In genomic region chr1:205261091-205261732, GRCh38 we compare ENCODE assay signal across 7 cellular contexts. TPM values are rescaled to one million over a fixed set of nuclear protein-coding genes. Genes with fewer than 3 reads are reported as not detected.
DNase-seq lines count a peak whose midpoint lies in the region; ATAC-seq, FAIRE-seq and TF ChIP-seq lines count a peak whose summit lies in the region.
"Not testable (repeated sequence)": the region's sequence is repeated elsewhere in the genome, so short reads cannot be mapped to it uniquely, and the experiment has no call there.

No MANE protein-coding gene starts in this region.

- H3K4me3 ChIP-seq in Loucy (ENCODE audit: low read length, poor library complexity, severe bottlenecking); WERI-Rb-1 (ENCODE audit: low read depth, low read length); K562; fibroblast of villous mesenchyme (ENCODE audit: low read depth, low read length); psoas muscle: not testable (repeated sequence)

- H3K79me2 ChIP-seq in Loucy (ENCODE audit: insufficient read depth, low read length); K562 (ENCODE audit: control insufficient read depth, insufficient read depth, low read length): not testable (repeated sequence)

- not testable (repeated sequence) for H4K20me1 ChIP-seq in Loucy (ENCODE audit: insufficient read depth, low read length, poor library complexity, severe bottlenecking); K562 (replicated peaks; ENCODE audit: control insufficient read depth, insufficient read depth, low read length)

- POLR2A ChIA-PET in K562 (lab: Yijun Ruan, JAX), result interaction anchor here (0.6 to 3.5 kb wide), 8 partner anchors 10 to 560 kb away, joined by 3 to 15 read pairs (median 4); no protein-coding TSS in a partner anchor

- H2AFZ ChIP-seq in Loucy (ENCODE audit: low read length); K562 (ENCODE audit: low read depth, low read length): not testable (repeated sequence)

- not testable (repeated sequence) for H3K36me3 ChIP-seq in Loucy (ENCODE audit: insufficient read depth, low read length); K562 (ENCODE audit: control insufficient read depth, insufficient read depth, low read length); psoas muscle (ENCODE audit: insufficient read depth in 1 of 2, low read depth in 1 of 2)
- peaks cover 38% of the 10 kb centered on the region for H3K36me3 ChIP-seq in WERI-Rb-1

- H3K9ac ChIP-seq in Loucy (ENCODE audit: low read depth, low read length, poor library complexity, severe bottlenecking); K562 (ENCODE audit: insufficient read depth in 1 of 2, low read depth in 2 of 2, low read length in 2 of 2): not testable (repeated sequence)

- TF ChIP-seq EP300 in K562 (IDR thresholded peaks at IDR 0.05; ENCODE audit: low read length), result not testable (repeated sequence)

- not testable (repeated sequence) for H3K9me1 ChIP-seq in K562 (ENCODE audit: control insufficient read depth, insufficient read depth, low read length)

- TF ChIP-seq RAD21 in K562 (CRISPR knock-in tag; conservative IDR thresholded peaks at IDR 0.05 in 1 of 2, IDR thresholded peaks at IDR 0.05 in 1 of 2), result not testable (repeated sequence)

- TF ChIP-seq POLR2A in K562 (conservative IDR thresholded peaks at IDR 0.05), result not testable (repeated sequence)

- ATAC-seq in K562 (peak; percentile 49), psoas muscle (peak; percentile 39 to 73 (median 66))

- peak; percentile 35 for DNase-seq in GF-D8 (lab: John Stamatoyannopoulos, UW)
- DNase-seq in OCI-M1 (lab: John Stamatoyannopoulos, UW), result peak; percentile 44
- peak; percentile 68 for DNase-seq in WERI-Rb-1
- DNase-seq in K562 (ENCODE audit: extremely low read depth in 1 of 4, low spot score in 3 of 4), result peak in 1 of 4 experiments; percentile 65
- DNase-seq in fibroblast of villous mesenchyme (ENCODE audit: low read depth), result peak; percentile 82
- not testable (repeated sequence) for DNase-seq in psoas muscle

- intact Hi-C loops in K562 (cut with micrococcal nuclease); psoas muscle (cut with DNase I): not testable (repeated sequence)

- not testable (repeated sequence) for H3K27ac ChIP-seq in WERI-Rb-1; K562 (ENCODE audit: extremely low read depth, low read depth, low read length)
- peak overlapping the region; percentile 57 for H3K27ac ChIP-seq in psoas muscle

- H3F3A ChIP-seq in Loucy (ENCODE audit: low read depth), result not testable (repeated sequence)

- not testable (repeated sequence) for TF ChIP-seq CTCF in Loucy (conservative IDR thresholded peaks at IDR 0.05; ENCODE audit: low read length); WERI-Rb-1 (IDR thresholded peaks at IDR 0.05; ENCODE audit: low read depth, low read length); K562 (IDR thresholded peaks at IDR 0.05 in 2 of 3, conservative IDR thresholded peaks at IDR 0.05 in 1 of 3; ENCODE audit: insufficient read depth in 2 of 3, low read depth in 1 of 3, low read length in 3 of 3); fibroblast of villous mesenchyme (IDR thresholded peaks at IDR 0.05; ENCODE audit: insufficient read depth, low read depth, low read length); psoas muscle (IDR thresholded peaks at IDR 0.05)

- 19% methylated on average over 7 of the region's 7 CpGs for WGBS in K562 (ENCODE audit: insufficient coverage, low coverage, missing lambda C conversion rate)
- WGBS in psoas muscle, 3 donors, result 30 to 60% (median 40%) methylated on average over 7 of the region's 7 CpGs

- CTCF ChIA-PET in K562 (lab: Yijun Ruan, JAX; ENCODE audit: low intra/inter-chr PET ratio), result not testable (repeated sequence)

- not testable (repeated sequence) for H3K9me2 ChIP-seq in Loucy (replicated peaks; ENCODE audit: low read depth, low read length)

- H3K27me3 ChIP-seq in Loucy (ENCODE audit: insufficient read depth, low read length, poor library complexity, severe bottlenecking); WERI-Rb-1 (ENCODE audit: insufficient read depth, low read depth, severe bottlenecking); K562 (ENCODE audit: control insufficient read depth in 2 of 2, insufficient read depth in 2 of 2, low read length in 2 of 2); psoas muscle (ENCODE audit: insufficient read depth in 3 of 3, low read length in 2 of 3): not testable (repeated sequence)

- H3K4me2 ChIP-seq in Loucy (ENCODE audit: low read depth, low read length, poor library complexity, severe bottlenecking), result peak overlapping the region; percentile 53
- not testable (repeated sequence) for H3K4me2 ChIP-seq in K562 (ENCODE audit: insufficient read depth, low read length)

- not testable (repeated sequence) for BruUV-seq in K562 (replicated peaks; lab: Mats Ljungman, UMichigan)

- peaks cover 25% of the 10 kb centered on the region for H3K4me1 ChIP-seq in Loucy (ENCODE audit: insufficient read depth, low read length, poor library complexity, severe bottlenecking)
- H3K4me1 ChIP-seq in K562 (replicated peaks in 1 of 2; ENCODE audit: control insufficient read depth in 2 of 2, insufficient read depth in 2 of 2, low read length in 2 of 2), result peaks cover 32 to 33% of the 10 kb centered on the region in 2 experiments
- peaks cover 51% of the 10 kb centered on the region for H3K4me1 ChIP-seq in psoas muscle

- peak; percentile 70 for FAIRE-seq in K562 (lab: Jason Lieb, UNC)

- H3K9me3 ChIP-seq in Loucy (ENCODE audit: insufficient read depth, low read depth, low read length); WERI-Rb-1 (ENCODE audit: severe bottlenecking); K562 (replicated peaks; ENCODE audit: control insufficient read depth, insufficient read depth, low read depth, low read length); psoas muscle: not testable (repeated sequence)

- in situ Hi-C loops in K562 (cut with MboI), result not testable (repeated sequence)

TF ChIP-seq in K562, 482 proteins besides CTCF, POLR2A, EP300 and RAD21 (continues in another document):
- peak; percentile 16; the same call in 1 of the 2 replicates for TF ChIP-seq ZNF384 (IDR thresholded peaks at IDR 0.05; ENCODE audit: low read depth, low read length)
- TF ChIP-seq L3MBTL2 (IDR thresholded peaks at IDR 0.05), result peak; percentile 74; the same call in 1 of the 2 replicates
- 0 out of 2 replicates have a peak, but pooled peaks have one; percentile 43 for TF ChIP-seq ZBTB17 (CRISPR knock-in tag; IDR thresholded peaks at IDR 0.05)
- peak; percentile 45 to 55; a peak in 3 of 4 replicates for TF ChIP-seq NRF1 (conservative IDR thresholded peaks at IDR 0.05 in 1 of 2, IDR thresholded peaks at IDR 0.05 in 1 of 2)
- peak; percentile 77 for TF ChIP-seq SMARCE1 (IDR thresholded peaks at IDR 0.05)
- peak; percentile 55 for TF ChIP-seq ARID1B (IDR thresholded peaks at IDR 0.05)

RNA-seq across cellular contexts. Expression of gene TMCC2, which starts 33.5 kb away (rescaled TPM):
- 0.44 and 1.0 TPM in 2 replicates for total RNA-seq in K562 (2011; cell fraction: chromatin; rRNA removed; ENCODE audit: low replicate concordance)
- total RNA-seq in K562 (2011; cell fraction: nucleolus; rRNA removed), result 0.66 and 1.0 TPM in 2 replicates
- 0.51 and 1.1 TPM in 2 replicates for total RNA-seq in K562 (2011; cell fraction: nucleoplasm; rRNA removed)
- total RNA-seq in K562 (2014; rRNA removed) (1.5 and 1.6 TPM in 2 replicates), K562 (2014; rRNA removed; fragmentation: Illumina TruSeq; extraction: Trizol) (0.48 and 0.62 TPM in 2 replicates), K562 (2015; rRNA removed; fragmentation: Illumina TruSeq; extraction: Trizol) (0.94 and 0.98 TPM in 2 replicates), K562 (2021) (1.8 TPM in 2 replicates), fibroblast of villous mesenchyme (3.2 and 3.5 TPM in 2 replicates), psoas muscle (10 to 100 TPM in 1 of 4 donors, 1 to 10 TPM in 3; 3.4 to 21.4 (median 6.9) TPM)
- polyA plus RNA-seq in K562 (2011; rRNA removed) (0.60 and 1.3 TPM in 2 replicates), K562 (2014; fragmentation: Illumina TruSeq; extraction: Trizol) (1.2 and 1.3 TPM in 2 replicates), K562 (2014; fragmentation: Nextera tagmentation; extraction: Ambion mirVana) (under 1 TPM; 0.06 to 0.10 TPM), K562 (2014; rRNA removed) (1.2 and 2.0 TPM in 2 replicates), psoas muscle (10 to 100 TPM in 1 of 3 donors, 1 to 10 TPM in 1, under 1 TPM in 1; 0.66 to 17.5 (median 4.3) TPM)
- polyA plus RNA-seq in K562 (2011; cell fraction: cytosol; rRNA removed), result 1.6 and 1.7 TPM in 2 replicates
- polyA plus RNA-seq in K562 (2011; cell fraction: nucleus; rRNA removed), result 1.6 and 1.9 TPM in 2 replicates
- polyA plus RNA-seq in K562 (2012), result 2.0 and 6.3 TPM in 2 replicates
- polyA minus RNA-seq in K562 (2011; rRNA and poly(A)+ RNA removed), result 0.74 and 1.3 TPM in 2 replicates
- 0.76 and 2.9 TPM in 2 replicates for polyA minus RNA-seq in K562 (2011; cell fraction: cytosol; rRNA and poly(A)+ RNA removed)
- 0.54 and 1.6 TPM in 2 replicates for polyA minus RNA-seq in K562 (2011; cell fraction: nucleus; rRNA and poly(A)+ RNA removed)

RNA-seq across cellular contexts. Expression of gene DSTYK, which starts 49.7 kb away (rescaled TPM):
- 12.5 and 15.3 TPM in 2 replicates for total RNA-seq in K562 (2011; cell fraction: chromatin; rRNA removed; ENCODE audit: low replicate concordance)
- 6.3 and 7.2 TPM in 2 replicates for total RNA-seq in K562 (2011; cell fraction: nucleolus; rRNA removed)
- 11.8 and 16.3 TPM in 2 replicates for total RNA-seq in K562 (2011; cell fraction: nucleoplasm; rRNA removed)
- total RNA-seq in K562 (2014; rRNA removed), result 4.2 and 5.5 TPM in 2 replicates
- 7.0 TPM in 2 replicates for total RNA-seq in K562 (2014; rRNA removed; fragmentation: Illumina TruSeq; extraction: Trizol)
- total RNA-seq in K562 (2015; rRNA removed; fragmentation: Illumina TruSeq; extraction: Trizol), result 6.6 and 7.1 TPM in 2 replicates
- 6.2 and 7.3 TPM in 2 replicates for total RNA-seq in K562 (2021)
- 6.3 and 7.0 TPM in 2 replicates for polyA plus RNA-seq in K562 (2011; rRNA removed)
- polyA plus RNA-seq in K562 (2011; cell fraction: cytosol; rRNA removed), result 2.3 and 4.7 TPM in 2 replicates
- polyA plus RNA-seq in K562 (2011; cell fraction: nucleus; rRNA removed), result 2.9 and 3.0 TPM in 2 replicates
- 5.6 and 8.7 TPM in 2 replicates for polyA plus RNA-seq in K562 (2012)
- polyA plus RNA-seq in K562 (2014; fragmentation: Illumina TruSeq; extraction: Trizol), result 6.3 and 6.9 TPM in 2 replicates
- 1 to 10 TPM; 4.6 to 5.0 TPM for polyA plus RNA-seq in K562 (2014; fragmentation: Nextera tagmentation; extraction: Ambion mirVana)
- 4.8 and 5.4 TPM in 2 replicates for polyA plus RNA-seq in K562 (2014; rRNA removed)
- polyA minus RNA-seq in K562 (2011; rRNA and poly(A)+ RNA removed), result 11.5 and 13.9 TPM in 2 replicates
- polyA minus RNA-seq in K562 (2011; cell fraction: cytosol; rRNA and poly(A)+ RNA removed), result 4.2 and 4.4 TPM in 2 replicates
- 4.6 and 8.2 TPM in 2 replicates for polyA minus RNA-seq in K562 (2011; cell fraction: nucleus; rRNA and poly(A)+ RNA removed)
- total RNA-seq in fibroblast of villous mesenchyme, result 15.5 and 22.0 TPM in 2 replicates
- 10 to 100 TPM in 3 of 4 donors, 1 to 10 TPM in 1; 10.0 to 22.6 (median 13.9) TPM for total RNA-seq in psoas muscle
- 10 to 100 TPM in 1 of 3 donors, 1 to 10 TPM in 2; 2.3 to 19.3 (median 5.2) TPM for polyA plus RNA-seq in psoas muscle
